16 cellular contexts compared by ENCODE assay signal in the genomic region with DNA sequence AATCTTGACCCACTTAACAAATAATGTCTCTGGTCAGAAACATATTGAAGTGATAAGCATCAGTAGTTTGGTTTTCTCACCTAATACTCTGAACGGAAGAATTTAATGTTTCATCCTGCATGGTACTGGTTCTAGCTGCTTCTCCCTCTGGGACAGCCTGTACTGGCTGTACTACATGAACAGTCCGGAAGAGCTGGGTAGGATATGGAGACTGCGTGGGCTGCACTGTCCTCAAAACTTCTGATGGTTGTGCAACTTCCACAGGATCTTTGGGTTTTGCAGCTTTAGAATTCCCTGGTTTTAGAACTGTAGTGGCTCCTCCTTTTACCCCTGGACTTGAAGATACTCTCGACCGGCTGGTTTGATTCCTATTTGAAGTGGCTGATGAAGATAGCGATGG.
DNase-seq lines count a peak whose midpoint lies in the region; ATAC-seq and TF ChIP-seq lines count a peak whose summit lies in the region.
"Had no signal": no experiment of that assay in that cellular context is flagged by ENCODE, and none has a peak within 500 bp of the region (broad histone marks: within the 10 kb centered on the region; RNA-seq: fewer than 3 reads in every experiment).

No MANE protein-coding gene starts in this region.

- H3K9me3 ChIP-seq in CD4-positive, CD25-positive, alpha-beta regulatory T cell (ENCODE audit: control insufficient read depth in 2 of 2, low read length in 2 of 2): no peaks in the 10 kb centered on the region
- H3K9me3 ChIP-seq: BLaER1 had no signal

- H3K27me3 Mint-ChIP-seq in CD4-positive, CD25-positive, alpha-beta regulatory T cell: no peaks in the 10 kb centered on the region
- no peaks in the 10 kb centered on the region for H3K27me3 Mint-ChIP-seq in T-cell
- H3K27me3 Mint-ChIP-seq in natural killer cell treated with Interleukin-12 subunit alpha and Interleukin-12 subunit beta and Interleukin-15 and Interleukin-18, amount 100 ng/mL, for 72 hours: no peaks in the 10 kb centered on the region

- no peak for ATAC-seq in CD4-positive, CD25-positive, alpha-beta regulatory T cell (ENCODE audit: low read depth in 2 of 2)
- peak in 2 of 4 experiments; percentile 24 to 35 for ATAC-seq in T-cell (replicated peaks in 1 of 4)
- no peak for ATAC-seq in natural killer cell treated with Interleukin-12 subunit alpha and Interleukin-12 subunit beta and Interleukin-15 and Interleukin-18, amount 100 ng/mL, for 72 hours

- CTCF ChIA-PET in T-cell (lab: Charles Lee): interaction anchor here (0.7 to 0.9 kb wide), 3 partner anchors 12 to 113 kb away, joined by 3 to 9 read pairs (median 5); no protein-coding TSS in a partner anchor

- H3K36me3 Mint-ChIP-seq in CD4-positive, CD25-positive, alpha-beta regulatory T cell: peaks cover 50% of the 10 kb centered on the region
- peaks cover 61% of the 10 kb centered on the region for H3K36me3 Mint-ChIP-seq in T-cell
- peaks cover 33% of the 10 kb centered on the region for H3K36me3 Mint-ChIP-seq in natural killer cell treated with Interleukin-12 subunit alpha and Interleukin-12 subunit beta and Interleukin-15 and Interleukin-18, amount 100 ng/mL, for 72 hours

- TF ChIP-seq CTCF in fibroblast of pulmonary artery (IDR thresholded peaks at IDR 0.05; ENCODE audit: low read length, missing control alignments) (no peak), GM10266 (IDR thresholded peaks at IDR 0.05; ENCODE audit: control insufficient read depth, insufficient read depth, low read depth, missing control alignments) (no peak)

- H3K9me3 Mint-ChIP-seq in CD4-positive, CD25-positive, alpha-beta regulatory T cell: no peaks in the 10 kb centered on the region
- H3K9me3 Mint-ChIP-seq in T-cell: no peaks in the 10 kb centered on the region
- no peaks in the 10 kb centered on the region for H3K9me3 Mint-ChIP-seq in natural killer cell treated with Interleukin-12 subunit alpha and Interleukin-12 subunit beta and Interleukin-15 and Interleukin-18, amount 100 ng/mL, for 72 hours

- H3K4me1 Mint-ChIP-seq in CD4-positive, CD25-positive, alpha-beta regulatory T cell: peaks cover 32 to 59% (median 40%) of the 10 kb centered on the region in 4 donors
- peaks cover 42 to 53% (median 45%) of the 10 kb centered on the region in 3 donors for H3K4me1 Mint-ChIP-seq in T-cell
- H3K4me1 Mint-ChIP-seq in natural killer cell treated with Interleukin-12 subunit alpha and Interleukin-12 subunit beta and Interleukin-15 and Interleukin-18, amount 100 ng/mL, for 72 hours (ENCODE audit: low read depth in 2 of 2): peaks cover 5 to 16% of the 10 kb centered on the region in 2 donors

- H3K27me3 ChIP-seq in CD4-positive, CD25-positive, alpha-beta regulatory T cell (ENCODE audit: control insufficient read depth, insufficient read depth, low read length): no peaks in the 10 kb centered on the region
- H3K27me3 ChIP-seq: BLaER1 had no signal

- no peak for DNase-seq in CD4-positive, CD25-positive, alpha-beta regulatory T cell
- no peak for DNase-seq in T-cell
- peak; percentile 29 for DNase-seq in fibroblast of pulmonary artery (ENCODE audit: low read depth)
- no peak for DNase-seq in natural killer cell treated with Interleukin-12 subunit alpha and Interleukin-12 subunit beta and Interleukin-15 and Interleukin-18, amount 100 ng/mL, for 72 hours (ENCODE audit: low spot score)
- no peak for DNase-seq in GM10266 (ENCODE audit: extremely low spot score)
- DNase-seq in NCI-H1092 (lab: John Stamatoyannopoulos, UW): no peak
- DNase-seq in EL: no peak
- DNase-seq: activated gamma-delta T cell; DMS79; NCI-H1105 treated with DMSO at 0.1 percent for 48 hours; NCI-H526; posterior cingulate gyrus; SHP77; small intestine; stimulated activated CD4-positive, alpha-beta T cell treated with anti-CD3 and anti-CD28 coated beads, Interleukin-4, amount 100 ng/mL, for 4 hours had no signal

- POLR2A ChIA-PET in T-cell (lab: Charles Lee): interaction anchor here (0.5 to 0.6 kb wide), 4 partner anchors 11 to 1383 kb away, joined by 3 to 6 read pairs (median 4); partner anchors contain the start of gene MTRF1 (in 1 of the 2)

- H3K4me3 ChIP-seq in CD4-positive, CD25-positive, alpha-beta regulatory T cell (ENCODE audit: low read depth, low read length): no peak overlapping the region
- no peak overlapping the region for H3K4me3 ChIP-seq in fibroblast of pulmonary artery (replicated peaks; ENCODE audit: low read depth, low read length)
- H3K4me3 ChIP-seq: BLaER1 had no signal

- peaks cover 84% of the 10 kb centered on the region for H3K36me3 ChIP-seq in CD4-positive, CD25-positive, alpha-beta regulatory T cell (ENCODE audit: control insufficient read depth, insufficient read depth, low read length)

- peak overlapping the region in 2 of 3 donors; percentile 24 to 83 for H3K27ac Mint-ChIP-seq in CD4-positive, CD25-positive, alpha-beta regulatory T cell
- peak overlapping the region; percentile 58 to 79 for H3K27ac Mint-ChIP-seq in T-cell
- peak overlapping the region; percentile 11 to 43 for H3K27ac Mint-ChIP-seq in natural killer cell treated with Interleukin-12 subunit alpha and Interleukin-12 subunit beta and Interleukin-15 and Interleukin-18, amount 100 ng/mL, for 72 hours

- H3K4me1 ChIP-seq in CD4-positive, CD25-positive, alpha-beta regulatory T cell (ENCODE audit: control insufficient read depth, insufficient read depth, low read length, poor library complexity, severe bottlenecking): peaks cover 8% of the 10 kb centered on the region

- no peak overlapping the region for H3K27ac ChIP-seq in CD4-positive, CD25-positive, alpha-beta regulatory T cell (ENCODE audit: insufficient read depth, low read length, poor library complexity, severe bottlenecking)
- H3K27ac ChIP-seq: BLaER1 had no signal

- H3K4me3 Mint-ChIP-seq in CD4-positive, CD25-positive, alpha-beta regulatory T cell: peak overlapping the region in 2 of 4 donors; percentile 6 to 58
- H3K4me3 Mint-ChIP-seq in T-cell: no peak overlapping the region
- H3K4me3 Mint-ChIP-seq in natural killer cell treated with Interleukin-12 subunit alpha and Interleukin-12 subunit beta and Interleukin-15 and Interleukin-18, amount 100 ng/mL, for 72 hours: no peak overlapping the region
